In the genomic region with DNA sequence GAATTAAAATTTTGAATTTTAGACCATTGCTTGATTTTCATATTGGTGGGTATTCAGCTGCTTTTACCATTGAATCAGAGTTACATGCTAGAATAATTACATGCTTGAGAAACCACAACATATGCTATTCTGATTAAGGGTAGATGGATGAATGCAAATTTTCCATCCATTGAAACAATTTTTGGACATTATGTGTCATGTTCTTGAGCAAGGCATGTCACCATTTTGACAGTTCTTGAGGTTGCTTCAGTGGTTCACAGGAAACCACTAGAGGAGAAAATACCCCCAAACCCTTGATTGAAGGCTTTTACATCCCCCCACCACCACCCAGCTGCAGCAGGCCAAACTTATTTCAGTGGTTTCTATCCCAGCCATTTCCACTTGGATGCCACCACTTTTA, we compare ENCODE assay signal across 1 cellular context.
TF ChIP-seq lines count a peak whose summit lies in the region.

No MANE protein-coding gene starts in this region.

TF ChIP-seq in GM23338, 12 proteins besides CTCF, POLR2A, EP300 and RAD21:
- TF ChIP-seq, protein P1, sequence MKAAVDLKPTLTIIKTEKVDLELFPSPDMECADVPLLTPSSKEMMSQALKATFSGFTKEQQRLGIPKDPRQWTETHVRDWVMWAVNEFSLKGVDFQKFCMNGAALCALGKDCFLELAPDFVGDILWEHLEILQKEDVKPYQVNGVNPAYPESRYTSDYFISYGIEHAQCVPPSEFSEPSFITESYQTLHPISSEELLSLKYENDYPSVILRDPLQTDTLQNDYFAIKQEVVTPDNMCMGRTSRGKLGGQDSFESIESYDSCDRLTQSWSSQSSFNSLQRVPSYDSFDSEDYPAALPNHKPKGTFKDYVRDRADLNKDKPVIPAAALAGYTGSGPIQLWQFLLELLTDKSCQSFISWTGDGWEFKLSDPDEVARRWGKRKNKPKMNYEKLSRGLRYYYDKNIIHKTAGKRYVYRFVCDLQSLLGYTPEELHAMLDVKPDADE (IDR thresholded peaks at IDR 0.05) = no peak
- no peak for TF ChIP-seq ZNF114 (CRISPR knock-in tag; IDR thresholded peaks at IDR 0.05)
- TF ChIP-seq, protein P2, sequence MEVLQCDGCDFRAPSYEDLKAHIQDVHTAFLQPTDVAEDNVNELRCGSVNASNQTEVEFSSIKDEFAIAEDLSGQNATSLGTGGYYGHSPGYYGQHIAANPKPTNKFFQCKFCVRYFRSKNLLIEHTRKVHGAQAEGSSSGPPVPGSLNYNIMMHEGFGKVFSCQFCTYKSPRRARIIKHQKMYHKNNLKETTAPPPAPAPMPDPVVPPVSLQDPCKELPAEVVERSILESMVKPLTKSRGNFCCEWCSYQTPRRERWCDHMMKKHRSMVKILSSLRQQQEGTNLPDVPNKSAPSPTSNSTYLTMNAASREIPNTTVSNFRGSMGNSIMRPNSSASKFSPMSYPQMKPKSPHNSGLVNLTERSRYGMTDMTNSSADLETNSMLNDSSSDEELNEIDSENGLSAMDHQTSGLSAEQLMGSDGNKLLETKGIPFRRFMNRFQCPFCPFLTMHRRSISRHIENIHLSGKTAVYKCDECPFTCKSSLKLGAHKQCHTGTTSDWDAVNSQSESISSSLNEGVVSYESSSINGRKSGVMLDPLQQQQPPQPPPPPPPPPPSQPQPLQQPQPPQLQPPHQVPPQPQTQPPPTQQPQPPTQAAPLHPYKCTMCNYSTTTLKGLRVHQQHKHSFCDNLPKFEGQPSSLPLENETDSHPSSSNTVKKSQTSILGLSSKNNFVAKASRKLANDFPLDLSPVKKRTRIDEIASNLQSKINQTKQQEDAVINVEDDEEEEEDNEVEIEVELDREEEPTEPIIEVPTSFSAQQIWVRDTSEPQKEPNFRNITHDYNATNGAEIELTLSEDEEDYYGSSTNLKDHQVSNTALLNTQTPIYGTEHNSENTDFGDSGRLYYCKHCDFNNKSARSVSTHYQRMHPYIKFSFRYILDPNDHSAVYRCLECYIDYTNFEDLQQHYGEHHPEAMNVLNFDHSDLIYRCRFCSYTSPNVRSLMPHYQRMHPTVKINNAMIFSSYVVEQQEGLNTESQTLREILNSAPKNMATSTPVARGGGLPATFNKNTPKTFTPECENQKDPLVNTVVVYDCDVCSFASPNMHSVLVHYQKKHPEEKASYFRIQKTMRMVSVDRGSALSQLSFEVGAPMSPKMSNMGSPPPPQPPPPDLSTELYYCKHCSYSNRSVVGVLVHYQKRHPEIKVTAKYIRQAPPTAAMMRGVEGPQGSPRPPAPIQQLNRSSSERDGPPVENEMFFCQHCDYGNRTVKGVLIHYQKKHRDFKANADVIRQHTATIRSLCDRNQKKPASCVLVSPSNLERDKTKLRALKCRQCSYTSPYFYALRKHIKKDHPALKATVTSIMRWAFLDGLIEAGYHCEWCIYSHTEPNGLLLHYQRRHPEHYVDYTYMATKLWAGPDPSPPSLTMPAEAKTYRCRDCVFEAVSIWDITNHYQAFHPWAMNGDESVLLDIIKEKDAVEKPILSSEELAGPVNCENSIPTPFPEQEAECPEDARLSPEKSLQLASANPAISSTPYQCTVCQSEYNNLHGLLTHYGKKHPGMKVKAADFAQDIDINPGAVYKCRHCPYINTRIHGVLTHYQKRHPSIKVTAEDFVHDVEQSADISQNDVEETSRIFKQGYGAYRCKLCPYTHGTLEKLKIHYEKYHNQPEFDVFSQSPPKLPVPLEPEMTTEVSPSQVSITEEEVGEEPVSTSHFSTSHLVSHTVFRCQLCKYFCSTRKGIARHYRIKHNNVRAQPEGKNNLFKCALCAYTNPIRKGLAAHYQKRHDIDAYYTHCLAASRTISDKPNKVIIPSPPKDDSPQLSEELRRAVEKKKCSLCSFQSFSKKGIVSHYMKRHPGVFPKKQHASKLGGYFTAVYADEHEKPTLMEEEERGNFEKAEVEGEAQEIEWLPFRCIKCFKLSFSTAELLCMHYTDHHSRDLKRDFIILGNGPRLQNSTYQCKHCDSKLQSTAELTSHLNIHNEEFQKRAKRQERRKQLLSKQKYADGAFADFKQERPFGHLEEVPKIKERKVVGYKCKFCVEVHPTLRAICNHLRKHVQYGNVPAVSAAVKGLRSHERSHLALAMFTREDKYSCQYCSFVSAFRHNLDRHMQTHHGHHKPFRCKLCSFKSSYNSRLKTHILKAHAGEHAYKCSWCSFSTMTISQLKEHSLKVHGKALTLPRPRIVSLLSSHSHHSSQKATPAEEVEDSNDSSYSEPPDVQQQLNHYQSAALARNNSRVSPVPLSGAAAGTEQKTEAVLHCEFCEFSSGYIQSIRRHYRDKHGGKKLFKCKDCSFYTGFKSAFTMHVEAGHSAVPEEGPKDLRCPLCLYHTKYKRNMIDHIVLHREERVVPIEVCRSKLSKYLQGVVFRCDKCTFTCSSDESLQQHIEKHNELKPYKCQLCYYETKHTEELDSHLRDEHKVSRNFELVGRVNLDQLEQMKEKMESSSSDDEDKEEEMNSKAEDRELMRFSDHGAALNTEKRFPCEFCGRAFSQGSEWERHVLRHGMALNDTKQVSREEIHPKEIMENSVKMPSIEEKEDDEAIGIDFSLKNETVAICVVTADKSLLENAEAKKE (CRISPR knock-in tag; IDR thresholded peaks at IDR 0.05) = no peak
- no peak for TF ChIP-seq CREB1 (CRISPR knock-in tag; IDR thresholded peaks at IDR 0.05; ENCODE audit: low read depth)
- TF ChIP-seq NANOG (IDR thresholded peaks at IDR 0.05; ENCODE audit: borderline replicate concordance) = no peak
- no peak for TF ChIP-seq POLR2AphosphoS5 (IDR thresholded peaks at IDR 0.05; ENCODE audit: low read depth)
- TF ChIP-seq EZH2 (IDR thresholded peaks at IDR 0.05; ENCODE audit: low read depth, unreplicated experiment) = no peak
